Comparison of ENCODE assay signal across 21 cellular contexts in genomic region chr10:132701099-132701845, GRCh38.
DNase-seq lines count a peak whose midpoint lies in the region; ATAC-seq, FAIRE-seq and TF ChIP-seq lines count a peak whose summit lies in the region.
"Had no signal": no experiment of that assay in that cellular context is flagged by ENCODE, and none has a peak within 500 bp of the region (broad histone marks: within the 10 kb centered on the region; RNA-seq: fewer than 3 reads in every experiment).

No MANE protein-coding gene starts in this region.

- no peak overlapping the region for H3K4me2 ChIP-seq in H9 (ENCODE audit: insufficient read depth, insufficient read length, low read length)
- no peak overlapping the region for H3K4me2 ChIP-seq in H1 (ENCODE audit: insufficient read depth in 1 of 2, low read depth in 2 of 2, low read length in 2 of 2)
- H3K4me2 ChIP-seq in mesenchymal stem cell (ENCODE audit: low read length, poor library complexity, severe bottlenecking) = no peak overlapping the region

- WGBS in H9 (ENCODE audit: extremely low coverage, insufficient read length, low lambda C conversion rate) = no CpG with 5 or more reads among the region's 26 CpGs
- 94% methylated on average over 20 of the region's 26 CpGs; no CpG with 5 or more reads in 1 of the 2 experiments for WGBS in H1 (ENCODE audit: extremely low coverage in 1 of 2, insufficient coverage in 1 of 2, insufficient read length in 1 of 2, insufficient replicate concordance in 2 of 2, low coverage in 1 of 2, low lambda C conversion rate in 2 of 2, missing lambda C conversion rate in 1 of 2), 2 experiments
- WGBS in mesenchymal stem cell = 94% methylated on average over 26 of the region's 26 CpGs

- H3K27me3 ChIP-seq in H9 (ENCODE audit: insufficient read depth, low read length) = no peaks in the 10 kb centered on the region
- no peaks in the 10 kb centered on the region for H3K27me3 ChIP-seq in H1 (replicated peaks in 1 of 4; ENCODE audit: control insufficient read depth in 3 of 4, extremely low read depth in 1 of 4, insufficient read depth in 3 of 4, low read length in 3 of 4)
- no peaks in the 10 kb centered on the region for H3K27me3 ChIP-seq in mesenchymal stem cell (ENCODE audit: control insufficient read depth in 1 of 2, insufficient read depth in 1 of 2, low read length in 2 of 2)
- no peaks in the 10 kb centered on the region for H3K27me3 ChIP-seq in tibial artery
- H3K27me3 ChIP-seq: colonic mucosa, esophagus squamous epithelium, MG63 had no signal

- POLR2A ChIA-PET in H1 (lab: Charles Lee; ENCODE audit: partially characterized antibody) = no interaction called here

- H3K79me2 ChIP-seq in H9 (ENCODE audit: insufficient read depth, low read length) (no peaks in the 10 kb centered on the region), H1 (ENCODE audit: control insufficient read depth in 1 of 2, insufficient read depth in 2 of 2, low read length in 2 of 2) (no peaks in the 10 kb centered on the region)

- H2BK12ac ChIP-seq in H9 (ENCODE audit: insufficient read length, low read depth, low read length) (no peak overlapping the region), H1 (ENCODE audit: low read depth, low read length) (no peak overlapping the region), mesenchymal stem cell (ENCODE audit: low read length in 2 of 2) (peak overlapping the region; percentile 32 to 48)

- no peak for TF ChIP-seq RAD21 in H1 (IDR thresholded peaks at IDR 0.05 in 1 of 2, conservative IDR thresholded peaks at IDR 0.05 in 1 of 2; ENCODE audit: low read depth in 2 of 2, low read length in 2 of 2)

- no peak for TF ChIP-seq EP300 in H1 (IDR thresholded peaks at IDR 0.05; ENCODE audit: borderline replicate concordance in 1 of 2, low read depth in 2 of 2, low read length in 2 of 2)

- H3K4me3 ChIP-seq in H1 (ENCODE audit: extremely low read depth in 1 of 4, insufficient read depth in 2 of 4, low read depth in 3 of 4, low read length in 4 of 4) (no peak overlapping the region), mesenchymal stem cell (ENCODE audit: insufficient read depth in 1 of 2, low read depth in 1 of 2, low read length in 2 of 2) (peak overlapping the region in 1 of 2 experiments; percentile 35), tibial artery (no peak overlapping the region)
- H3K4me3 ChIP-seq: colonic mucosa, esophagus squamous epithelium, MG63, prostate gland had no signal

- peaks cover 13 to 16% of the 10 kb centered on the region in 2 experiments for H3K9me3 Mint-ChIP-seq in H9
- peaks cover 6 to 9% of the 10 kb centered on the region in 2 donors for H3K9me3 Mint-ChIP-seq in activated T-cell treated with anti-CD3 and anti-CD28 coated beads, Interleukin-2, amount 50 U/mL, for 72 hours

- no peak for TF ChIP-seq POLR2A in H1 (IDR thresholded peaks at IDR 0.05; ENCODE audit: control extremely low read depth in 1 of 2, low read depth in 2 of 2, low read length in 2 of 2)

- H3K27ac ChIP-seq in H9 (ENCODE audit: insufficient read length, low read depth, low read length) = no peak overlapping the region
- no peak overlapping the region for H3K27ac ChIP-seq in H1 (ENCODE audit: low read depth, low read length)
- no peak overlapping the region for H3K27ac ChIP-seq in mesenchymal stem cell (ENCODE audit: low read length, poor library complexity, severe bottlenecking)
- H3K27ac ChIP-seq in tibial artery = peak overlapping the region; percentile 12 to 60
- H3K27ac ChIP-seq: colonic mucosa, VCaP had no signal

- DNase-seq in H9 = peak; percentile 24
- no peak for DNase-seq in H1 (ENCODE audit: low read depth in 1 of 2, low spot score in 2 of 2)
- DNase-seq in mesenchymal stem cell = no peak
- peak; percentile 14 to 57 for DNase-seq in tibial artery
- DNase-seq in activated T-cell treated with anti-CD3 and anti-CD28 coated beads, Interleukin-2, amount 50 U/mL, for 72 hours = no peak
- DNase-seq in D341Med (ENCODE audit: low spot score) = no peak
- DNase-seq: activated CD8-positive, alpha-beta memory T cell treated with anti-CD3 and anti-CD28 coated beads, Interleukin-2, amount 50 U/mL, for 4 hours; DMS79; effector memory CD8-positive, alpha-beta T cell; esophagus squamous epithelium; MG63; NCI-H2171; NCI-H524; small intestine had no signal

- H3K4ac ChIP-seq in H9 (ENCODE audit: low read depth, low read length) = no peak overlapping the region
- H3K4ac ChIP-seq in H1 (replicated peaks; ENCODE audit: insufficient read length, low read depth, low read length) = no peak overlapping the region
- peak overlapping the region; percentile 10 to 17 for H3K4ac ChIP-seq in mesenchymal stem cell (ENCODE audit: low read depth in 1 of 2, low read length in 2 of 2)

- no peak overlapping the region for H3K27ac Mint-ChIP-seq in H9
- H3K27ac Mint-ChIP-seq in activated T-cell treated with anti-CD3 and anti-CD28 coated beads, Interleukin-2, amount 50 U/mL, for 72 hours = no peak overlapping the region
- H3K27ac Mint-ChIP-seq: effector memory CD8-positive, alpha-beta T cell; stimulated activated memory B cell treated with anti-CD40 and anti-IgM and Interleukin-4, amounts not matched to agents 10 μg/mL and 1 μg/mL and 100 μg/mL, for 72 hours had no signal

- H2AFZ ChIP-seq in H9 (ENCODE audit: low read length) (no peak overlapping the region), H1 (ENCODE audit: low read length) (no peak overlapping the region), mesenchymal stem cell (ENCODE audit: low read depth, low read length) (no peak overlapping the region)

- H3K4me3 Mint-ChIP-seq in H9 = no peak overlapping the region
- no peak overlapping the region for H3K4me3 Mint-ChIP-seq in activated T-cell treated with anti-CD3 and anti-CD28 coated beads, Interleukin-2, amount 50 U/mL, for 72 hours
- H3K4me3 Mint-ChIP-seq: effector memory CD8-positive, alpha-beta T cell; stimulated activated memory B cell treated with anti-CD40 and anti-IgM and Interleukin-4, amounts not matched to agents 10 μg/mL and 1 μg/mL and 100 μg/mL, for 72 hours had no signal

- peaks cover 9 to 20% (median 11%) of the 10 kb centered on the region in 3 experiments for H3K36me3 Mint-ChIP-seq in H9 (ENCODE audit: insufficient read depth in 1 of 3, low read depth in 3 of 3)
- H3K36me3 Mint-ChIP-seq in activated T-cell treated with anti-CD3 and anti-CD28 coated beads, Interleukin-2, amount 50 U/mL, for 72 hours (ENCODE audit: insufficient read depth in 2 of 2) = peaks cover 9 to 17% of the 10 kb centered on the region in 2 donors

- intact Hi-C loops in tibial artery (cut with DNase I; ENCODE audit: low total_unique reads) = no loop called here

- H2BK120ac ChIP-seq in H9 (ENCODE audit: low read depth, low read length, poor library complexity, severe bottlenecking) = no peak overlapping the region
- no peak overlapping the region for H2BK120ac ChIP-seq in H1 (replicated peaks; ENCODE audit: low read depth, low read length)
- no peak overlapping the region for H2BK120ac ChIP-seq in mesenchymal stem cell (ENCODE audit: low read depth, low read length)

- no peak overlapping the region for H3K56ac ChIP-seq in H9 (ENCODE audit: insufficient read length, low read depth, low read length)
- no peak overlapping the region for H3K56ac ChIP-seq in H1 (replicated peaks; ENCODE audit: insufficient read length, low read depth, low read length)

- H4K91ac ChIP-seq in H9 (ENCODE audit: insufficient read length, low read depth, low read length) = no peak overlapping the region
- no peak overlapping the region for H4K91ac ChIP-seq in H1 (replicated peaks; ENCODE audit: insufficient read length, low read length)
- peak overlapping the region; percentile 28 for H4K91ac ChIP-seq in mesenchymal stem cell (ENCODE audit: low read length)

- H3K4me1 ChIP-seq in H9 (ENCODE audit: insufficient read depth, low read length) = no peaks in the 10 kb centered on the region
- H3K4me1 ChIP-seq in H1 (replicated peaks in 1 of 4; ENCODE audit: control insufficient read depth in 3 of 4, insufficient read depth in 4 of 4, low read length in 3 of 4) = no peaks in the 10 kb centered on the region
- peaks cover 38% of the 10 kb centered on the region for H3K4me1 ChIP-seq in mesenchymal stem cell (ENCODE audit: control insufficient read depth, insufficient read depth, low read depth, low read length)
- peaks cover 0 to 30% (median 15%) of the 10 kb centered on the region in 4 donors for H3K4me1 ChIP-seq in tibial artery
- H3K4me1 ChIP-seq: colonic mucosa had no signal

- H2BK20ac ChIP-seq in H9 (ENCODE audit: low read depth, low read length, poor library complexity, severe bottlenecking) (no peak overlapping the region), H1 (ENCODE audit: low read length) (no peak overlapping the region)

- H3K4me1 Mint-ChIP-seq in H9 = peaks cover 0 to 3% of the 10 kb centered on the region in 2 experiments; a peak in 1 of 4 replicates
- no peaks in the 10 kb centered on the region for H3K4me1 Mint-ChIP-seq in activated T-cell treated with anti-CD3 and anti-CD28 coated beads, Interleukin-2, amount 50 U/mL, for 72 hours (ENCODE audit: low read depth)
- H3K4me1 Mint-ChIP-seq: stimulated activated memory B cell treated with anti-CD40 and anti-IgM and Interleukin-4, amounts not matched to agents 10 μg/mL and 1 μg/mL and 100 μg/mL, for 72 hours had no signal

- no peak for FAIRE-seq in H1 (lab: Jason Lieb, UNC)
- FAIRE-seq: small intestine had no signal

- H3K14ac ChIP-seq in H9 (ENCODE audit: insufficient read depth, low read length) = no peak overlapping the region
- H3K14ac ChIP-seq in H1 (ENCODE audit: insufficient read length) = no peak overlapping the region
- no peak overlapping the region for H3K14ac ChIP-seq in mesenchymal stem cell (ENCODE audit: low read length in 2 of 2)

- no peak overlapping the region for H4K5ac ChIP-seq in H9 (ENCODE audit: insufficient read length, low read depth, low read length)
- H4K5ac ChIP-seq in H1 (ENCODE audit: insufficient read length, low read depth, low read length) = no peak overlapping the region

- H3K23ac ChIP-seq in H9 (ENCODE audit: insufficient read length, low read depth, low read length) (no peak overlapping the region), H1 (ENCODE audit: insufficient read length) (no peak overlapping the region), mesenchymal stem cell (ENCODE audit: low read length in 2 of 2) (no peak overlapping the region)

- H3K23me2 ChIP-seq in H9 (ENCODE audit: insufficient read length, low read depth, low read length, poor library complexity, severe bottlenecking) (no peaks in the 10 kb centered on the region), H1 (ENCODE audit: low read depth, low read length) (no peaks in the 10 kb centered on the region)

- H3K36me3 ChIP-seq in H1 (ENCODE audit: control insufficient read depth in 2 of 4, insufficient read depth in 4 of 4, low read length in 3 of 4) = no peaks in the 10 kb centered on the region
- peaks cover 6 to 65% of the 10 kb centered on the region in 2 experiments for H3K36me3 ChIP-seq in mesenchymal stem cell (ENCODE audit: control insufficient read depth in 1 of 2, insufficient read depth in 2 of 2, low read depth in 1 of 2, low read length in 2 of 2)
- peaks cover 13 to 50% (median 30%) of the 10 kb centered on the region in 3 donors for H3K36me3 ChIP-seq in tibial artery
- H3K36me3 ChIP-seq: colonic mucosa, MG63, prostate gland had no signal

- no peak overlapping the region for H3K18ac ChIP-seq in H9 (ENCODE audit: insufficient read length, low read depth, low read length)
- no peak overlapping the region for H3K18ac ChIP-seq in H1 (ENCODE audit: extremely low read depth, low read length)
- peak overlapping the region in 1 of 2 experiments; percentile 30 for H3K18ac ChIP-seq in mesenchymal stem cell (ENCODE audit: low read depth in 1 of 2, low read length in 2 of 2)

- no peak for ATAC-seq in HG03354 (IDR thresholded peaks at IDR 0.05; ENCODE audit: poor library complexity, severe bottlenecking, unreplicated experiment)
- no peak for ATAC-seq in activated T-cell treated with anti-CD3 and anti-CD28 coated beads, Interleukin-2, amount 50 U/mL, for 72 hours (replicated peaks in 1 of 2)
- no peak for ATAC-seq in HG02610 (IDR thresholded peaks at IDR 0.05; ENCODE audit: unreplicated experiment)
- ATAC-seq: effector memory CD8-positive, alpha-beta T cell; SK-N-SH treated with all-trans-retinoic acid at 6 μM for 48 hours; stimulated activated memory B cell treated with anti-CD40 and anti-IgM and Interleukin-4, amounts not matched to agents 10 μg/mL and 1 μg/mL and 100 μg/mL, for 72 hours had no signal

- H3K79me1 ChIP-seq in H9 (ENCODE audit: insufficient read depth, low read depth, low read length, poor library complexity, severe bottlenecking) = no peaks in the 10 kb centered on the region
- H3K79me1 ChIP-seq in H1 (ENCODE audit: low read depth, low read length) = no peaks in the 10 kb centered on the region; the same call in 1 of the 2 replicates
- peaks cover 52% of the 10 kb centered on the region for H3K79me1 ChIP-seq in mesenchymal stem cell (replicated peaks; ENCODE audit: low read length, poor library complexity, severe bottlenecking)

- H2BK15ac ChIP-seq in H9 (ENCODE audit: low read depth, low read length) (no peak overlapping the region), H1 (ENCODE audit: low read length) (no peak overlapping the region), mesenchymal stem cell (ENCODE audit: low read depth, poor library complexity, severe bottlenecking) (no peak overlapping the region)

- no peaks in the 10 kb centered on the region for H3K9me3 ChIP-seq in H9 (ENCODE audit: control insufficient read depth, low read depth, low read length)
- H3K9me3 ChIP-seq in H1 (ENCODE audit: insufficient read depth in 2 of 2, low read depth in 1 of 2, low read length in 1 of 2) = peaks cover 7 to 14% of the 10 kb centered on the region in 2 experiments
- H3K9me3 ChIP-seq in mesenchymal stem cell (ENCODE audit: control insufficient read depth, low read length) = peaks cover 13% of the 10 kb centered on the region
- H3K9me3 ChIP-seq in tibial artery = peaks cover 0 to 10% (median 3%) of the 10 kb centered on the region in 3 donors
- H3K9me3 ChIP-seq: colonic mucosa, prostate gland had no signal

- H4K20me1 ChIP-seq in H9 (ENCODE audit: control insufficient read depth, insufficient read depth, insufficient read length) = no peaks in the 10 kb centered on the region
- H4K20me1 ChIP-seq in H1 (replicated peaks in 1 of 2; ENCODE audit: control insufficient read depth in 1 of 2, insufficient read depth in 2 of 2, low read length in 2 of 2) = no peaks in the 10 kb centered on the region

- H3K9ac ChIP-seq in H9 (ENCODE audit: extremely low read depth, insufficient read length, low read length) = no peak overlapping the region
- H3K9ac ChIP-seq in H1 (replicated peaks in 1 of 4; ENCODE audit: extremely low read depth in 1 of 4, low read depth in 3 of 4, low read length in 3 of 4) = no peak overlapping the region
- peak overlapping the region; percentile 86 for H3K9ac ChIP-seq in mesenchymal stem cell (ENCODE audit: low read length)

- H2BK5ac ChIP-seq in H9 (ENCODE audit: insufficient read length, low read length) (no peak overlapping the region), H1 (ENCODE audit: low read depth, low read length) (no peak overlapping the region), mesenchymal stem cell (ENCODE audit: low read depth, low read length, poor library complexity, severe bottlenecking) (no peak overlapping the region)

- no peaks in the 10 kb centered on the region; the same call in 1 of the 2 replicates for H3K27me3 Mint-ChIP-seq in H9 (ENCODE audit: low read depth)
- no peaks in the 10 kb centered on the region for H3K27me3 Mint-ChIP-seq in activated T-cell treated with anti-CD3 and anti-CD28 coated beads, Interleukin-2, amount 50 U/mL, for 72 hours (ENCODE audit: low read depth)
- H3K27me3 Mint-ChIP-seq: effector memory CD8-positive, alpha-beta T cell; stimulated activated memory B cell treated with anti-CD40 and anti-IgM and Interleukin-4, amounts not matched to agents 10 μg/mL and 1 μg/mL and 100 μg/mL, for 72 hours had no signal

- H4K8ac ChIP-seq in H9 (replicated peaks; ENCODE audit: insufficient read length, low read depth, low read length) = no peak overlapping the region
- peak overlapping the region; percentile 86; the same call in 1 of the 2 replicates for H4K8ac ChIP-seq in H1 (ENCODE audit: extremely low read depth, insufficient read depth, low read length)
- H4K8ac ChIP-seq in mesenchymal stem cell (ENCODE audit: low read length) = peak overlapping the region; percentile 74

- no peak overlapping the region for H3T11ph ChIP-seq in H9 (ENCODE audit: low read length)

- TF ChIP-seq CTCF in H9 (conservative IDR thresholded peaks at IDR 0.05) (no peak), H1 (IDR thresholded peaks at IDR 0.05; ENCODE audit: control extremely low read depth in 1 of 3, insufficient read depth in 1 of 3, low read depth in 1 of 3, low read length in 3 of 3) (no peak), tibial artery (IDR thresholded peaks at IDR 0.05) (no peak)

- H2AK5ac ChIP-seq in H9 (ENCODE audit: insufficient read length, low read length) (no peak overlapping the region), H1 (ENCODE audit: low read depth, low read length) (no peak overlapping the region), mesenchymal stem cell (ENCODE audit: low read length, severe bottlenecking) (no peak overlapping the region)

- CTCF ChIA-PET in H1 (lab: Charles Lee; ENCODE audit: partially characterized antibody) = no interaction called here

Comparison
In these comparisons a context has a peak if more than half of its experiments do, and no peak if none do; other contexts are left out.
1. DNase-seq: peak in H9 (single experiment) and tibial artery (2 of 2); none in H1 (0 of 2), mesenchymal stem cell (single experiment), activated T-cell treated with anti-CD3 and anti-CD28 coated beads, Interleukin-2, amount 50 U/mL, for 72 hours (0 of 2) and D341Med (single experiment).
2. H2BK12ac ChIP-seq: peak in mesenchymal stem cell (2 of 2); none in H9 (single experiment) and H1 (single experiment).
3. H3K27ac ChIP-seq: peak in tibial artery (2 of 2); none in H9 (single experiment), H1 (single experiment) and mesenchymal stem cell (single experiment).
4. H3K4ac ChIP-seq: peak in mesenchymal stem cell (2 of 2); none in H9 (single experiment) and H1 (single experiment).